26 cellular contexts compared by ENCODE assay signal in the genomic region with DNA sequence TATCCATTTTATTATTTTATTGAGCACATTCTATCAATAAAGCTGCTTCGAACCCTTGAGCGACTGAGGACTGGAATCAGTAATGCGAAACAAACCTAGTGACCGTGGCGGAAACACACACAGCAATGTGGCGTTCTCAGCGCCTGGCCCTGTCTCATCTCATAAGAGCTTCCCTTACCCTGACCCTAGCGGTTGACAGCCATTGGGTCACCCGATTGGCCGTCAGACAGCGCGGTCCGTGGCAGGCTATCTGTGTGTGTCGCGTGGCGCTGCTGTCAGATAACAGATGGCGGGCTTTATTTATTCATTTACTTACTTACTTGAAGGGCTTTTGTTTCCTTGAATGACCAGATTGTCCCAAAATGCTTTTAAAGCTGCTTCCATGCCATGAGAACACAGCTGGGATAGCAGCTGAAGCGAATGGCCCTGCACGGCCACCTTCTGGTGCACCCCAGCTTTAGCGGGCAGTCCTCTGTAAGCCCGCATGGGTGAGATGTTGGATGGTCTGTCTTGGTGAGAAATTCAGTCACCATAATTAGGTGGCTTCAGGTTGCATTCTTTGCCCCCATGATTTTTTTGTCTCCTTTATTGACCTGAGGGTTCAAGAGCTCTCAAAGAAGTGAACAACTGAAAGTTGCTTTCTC.
"Had no signal": no experiment of that assay in that cellular context is flagged by ENCODE, and none has a peak within 500 bp of the region (broad histone marks: within the 10 kb centered on the region; RNA-seq: fewer than 3 reads in every experiment).

No MANE protein-coding gene starts in this region.

- H3K9me3 ChIP-seq: SJCRH30 had no signal

- H3K27me3 Mint-ChIP-seq: activated CD4-positive, alpha-beta T cell treated with anti-CD3 and anti-CD28 coated beads, Interleukin-2, amount 10 ng/mL, durations not matched to agents 7 days and 5 days; activated naive CD4-positive, alpha-beta T cell treated with anti-CD3 and anti-CD28 coated beads, Interleukin-2, amount 10 ng/mL, durations not matched to agents 7 days and 5 days; activated naive CD8-positive, alpha-beta T cell; activated naive CD8-positive, alpha-beta T cell treated with anti-CD3 and anti-CD28 coated beads, Interleukin-2, amount 50 U/mL, for 24 hours; activated T-cell treated with anti-CD3 and anti-CD28 coated beads, Interleukin-2, amount 50 U/mL, for 24 hours had no signal

- H3K4me3 ChIP-seq: SJCRH30, SK-N-MC had no signal

- H3K27me3 ChIP-seq: brain microvascular endothelial cell, SJCRH30 had no signal

- H3K36me3 ChIP-seq: brain microvascular endothelial cell, SJCRH30 had no signal

- H3K4me2 ChIP-seq: KMS-11 had no signal

- DNase-seq: activated CD4-positive, alpha-beta T cell treated with anti-CD3 and anti-CD28 coated beads, Interleukin-2, amount 10 ng/mL, durations not matched to agents 7 days and 5 days; activated CD4-positive, alpha-beta T cell treated with anti-CD3 and anti-CD28 coated beads, Interleukin-2, amount 50 U/mL, for 48 hours; activated CD8-positive, alpha-beta T cell treated with anti-CD3 and anti-CD28 coated beads, Interleukin-2, amount 10 ng/mL, durations not matched to agents 7 days and 5 days; activated effector memory CD4-positive, alpha-beta T cell treated with Interleukin-2 at 50 U/mL for 16 hours; activated naive CD4-positive, alpha-beta T cell treated with anti-CD3 and anti-CD28 coated beads, Interleukin-2, amount 10 ng/mL, durations not matched to agents 7 days and 5 days; activated naive CD8-positive, alpha-beta T cell treated with anti-CD3 and anti-CD28 coated beads, Interleukin-2, amount 50 U/mL, for 24 hours; activated T-cell treated with anti-CD3 and anti-CD28 coated beads, Interleukin-2, amount 50 U/mL, for 24 hours; brain microvascular endothelial cell; central memory CD4-positive, alpha-beta T cell; MM.1S; NCI-H1092 treated with DMSO at 0.1 percent for 48 hours; NCI-H1417; NCI-H146; NCI-H187; NCI-H2029 treated with DMSO at 0.1 percent for 48 hours; NCI-H2107; NCI-H2171; NCI-H510A; NCI-H69; OCI-M1; SHP77; SJCRH30; T1000 had no signal

- H3K9ac ChIP-seq: KMS-11 had no signal

- H3K4me1 ChIP-seq: SJCRH30 had no signal

- H3K27ac ChIP-seq: brain microvascular endothelial cell, KMS-11, SJCRH30, SK-N-MC had no signal

- H3K4me3 Mint-ChIP-seq: activated CD4-positive, alpha-beta T cell treated with anti-CD3 and anti-CD28 coated beads, Interleukin-2, amount 10 ng/mL, durations not matched to agents 7 days and 5 days; activated CD8-positive, alpha-beta T cell treated with anti-CD3 and anti-CD28 coated beads, Interleukin-2, amount 10 ng/mL, durations not matched to agents 7 days and 5 days; activated naive CD4-positive, alpha-beta T cell treated with anti-CD3 and anti-CD28 coated beads, Interleukin-2, amount 10 ng/mL, durations not matched to agents 7 days and 5 days; activated naive CD8-positive, alpha-beta T cell; activated naive CD8-positive, alpha-beta T cell treated with anti-CD3 and anti-CD28 coated beads, Interleukin-2, amount 50 U/mL, for 24 hours; activated T-cell treated with anti-CD3 and anti-CD28 coated beads, Interleukin-2, amount 50 U/mL, for 24 hours had no signal

- ATAC-seq: activated CD8-positive, alpha-beta T cell treated with anti-CD3 and anti-CD28 coated beads, Interleukin-2, amount 10 ng/mL, durations not matched to agents 7 days and 5 days; activated naive CD8-positive, alpha-beta T cell treated with anti-CD3 and anti-CD28 coated beads, Interleukin-2, amount 50 U/mL, for 24 hours had no signal

- H3K27ac Mint-ChIP-seq: activated CD8-positive, alpha-beta T cell treated with anti-CD3 and anti-CD28 coated beads, Interleukin-2, amount 10 ng/mL, durations not matched to agents 7 days and 5 days; activated naive CD4-positive, alpha-beta T cell treated with anti-CD3 and anti-CD28 coated beads, Interleukin-2, amount 10 ng/mL, durations not matched to agents 7 days and 5 days; activated naive CD8-positive, alpha-beta T cell; activated naive CD8-positive, alpha-beta T cell treated with anti-CD3 and anti-CD28 coated beads, Interleukin-2, amount 50 U/mL, for 24 hours had no signal
